8 cellular contexts compared by ENCODE assay signal in the genomic region with DNA sequence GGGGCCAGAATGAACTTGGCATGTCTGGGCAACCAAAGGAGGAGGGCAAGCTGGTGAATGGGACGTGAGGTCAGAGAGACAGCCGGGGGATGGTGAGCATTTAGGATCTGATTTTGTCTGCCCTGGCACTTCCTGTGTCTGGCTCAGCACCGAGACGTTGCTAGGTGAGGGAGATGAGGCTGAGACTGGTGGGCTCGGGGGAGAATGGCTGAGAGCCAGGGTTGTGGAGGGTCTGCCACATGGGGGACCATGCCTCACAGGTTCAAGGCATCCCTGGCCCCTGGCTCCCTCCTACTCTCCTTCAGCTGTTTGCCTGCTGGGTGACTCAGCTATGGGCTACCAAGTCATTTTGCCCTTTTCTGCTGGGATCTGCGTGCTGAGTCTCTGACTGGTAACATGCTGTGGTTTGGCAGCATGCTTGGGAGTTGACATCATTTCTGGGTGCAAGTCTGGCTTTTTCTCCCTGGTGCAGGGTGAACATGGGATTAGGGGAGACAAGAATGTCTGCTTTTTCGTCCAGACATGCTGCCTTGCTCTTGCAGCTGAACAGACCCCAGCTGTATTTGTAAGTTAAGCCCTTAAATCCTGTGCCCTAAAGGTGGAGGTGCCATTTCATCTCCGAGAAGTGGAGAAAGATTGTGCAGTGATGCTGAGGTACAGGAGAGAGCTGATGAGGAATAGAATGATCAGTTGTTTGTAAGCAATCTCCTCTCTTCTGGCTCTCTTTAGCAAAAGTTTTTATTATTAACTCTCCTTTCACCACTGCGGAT. TPM values are rescaled to one million over a fixed set of nuclear protein-coding genes. Genes with fewer than 3 reads are reported as not detected.
DNase-seq lines count a peak whose midpoint lies in the region; FAIRE-seq and TF ChIP-seq lines count a peak whose summit lies in the region.

No MANE protein-coding gene starts in this region.

- no peaks in the 10 kb centered on the region for H3K36me3 ChIP-seq in small intestine (ENCODE audit: control insufficient read depth in 2 of 2, insufficient read depth in 2 of 2, low read length in 2 of 2)

- peaks cover 2% of the 10 kb centered on the region for H3K9me3 ChIP-seq in small intestine (ENCODE audit: control insufficient read depth, low read depth)

- WGBS in small intestine, 3 donors: 66 to 76% (median 67%) methylated on average over 9 of the region's 9 CpGs

- no peaks in the 10 kb centered on the region for H3K27me3 ChIP-seq in small intestine (ENCODE audit: control insufficient read depth in 2 of 2, insufficient read depth in 2 of 2, low read length in 2 of 2)

- DNase-seq in GM13976 (ENCODE audit: low spot score): peak; percentile 34
- peak; percentile 79 for DNase-seq in MV-4-11 (lab: John Stamatoyannopoulos, UW)
- DNase-seq in activated T-cell treated with anti-CD3 and anti-CD28 coated beads, Interleukin-2, amount 50 U/mL, for 48 hours: peak; percentile 83 to 85
- peak; percentile 24 for DNase-seq in globus pallidus (ENCODE audit: low spot score)
- DNase-seq in stimulated activated CD4-positive, alpha-beta T cell treated with anti-CD3 and anti-CD28 coated beads, Interleukin-15, amount 100 ng/mL, for 24 hours: peak; percentile 85
- DNase-seq in NCI-H128 (lab: John Stamatoyannopoulos, UW; ENCODE audit: unreplicated experiment): no peak
- DNase-seq in small intestine: no peak
- DNase-seq in NCI-H524 (lab: John Stamatoyannopoulos, UW): no peak

- TF ChIP-seq CTCF in GM13976 (IDR thresholded peaks at IDR 0.05; ENCODE audit: borderline replicate concordance, control extremely low read depth, extremely low read depth, insufficient read depth, missing control alignments): no peak

- peak overlapping the region in 1 of 2 donors; percentile 58 for H3K27ac ChIP-seq in small intestine (ENCODE audit: low read depth in 1 of 2, low read length in 1 of 2)

- in situ Hi-C loops in GM13976 (cut with MboI; ENCODE audit: low sequenced_read_pairs, unreplicated experiment): no loop called here

- no peak overlapping the region for H3K4me3 ChIP-seq in small intestine (ENCODE audit: low read depth in 1 of 2, low read length in 2 of 2)

- H3K4me1 ChIP-seq in small intestine (ENCODE audit: control insufficient read depth in 2 of 2, insufficient read depth in 1 of 2, low read depth in 1 of 2, low read length in 1 of 2): no peaks in the 10 kb centered on the region

- FAIRE-seq in small intestine (lab: Jason Lieb, UNC): no peak

RNA-seq across cellular contexts. Expression of a gene that starts 17.6 kb away (rescaled TPM):
- 10 to 100 TPM; 10.8 to 33.9 (median 12.7) TPM for polyA plus RNA-seq in small intestine

Comparison
In these comparisons a context has a peak if more than half of its experiments do, and no peak if none do; other contexts are left out.
1. DNase-seq: peak in GM13976 (single experiment), MV-4-11 (single experiment), activated T-cell treated with anti-CD3 and anti-CD28 coated beads, Interleukin-2, amount 50 U/mL, for 48 hours (2 of 2), globus pallidus (single experiment) and stimulated activated CD4-positive, alpha-beta T cell treated with anti-CD3 and anti-CD28 coated beads, Interleukin-15, amount 100 ng/mL, for 24 hours (single experiment); none in NCI-H128 (single experiment), small intestine (single experiment) and NCI-H524 (0 of 2).